ENCODE assay signal across 24 cellular contexts in the genomic region with DNA sequence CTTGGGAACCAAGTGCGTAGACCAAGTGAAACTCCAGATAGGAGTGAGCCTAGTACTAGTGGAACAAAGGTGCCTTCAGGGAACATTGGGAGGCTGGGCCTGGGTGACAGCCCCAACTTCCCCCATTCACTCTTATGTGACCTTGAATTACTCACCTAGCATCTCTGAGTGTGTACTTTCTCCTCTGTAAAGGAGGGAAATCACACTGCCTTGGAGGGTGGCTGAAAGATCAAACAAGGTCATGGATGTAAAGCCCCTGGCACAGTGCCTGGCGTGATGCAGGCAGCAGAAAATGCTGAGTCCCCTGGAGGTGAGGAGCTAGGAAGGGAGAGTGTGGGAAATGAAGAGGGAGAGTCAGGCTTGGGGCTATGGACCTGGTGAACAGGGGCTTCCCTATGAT. TPM values are rescaled to one million over a fixed set of nuclear protein-coding genes. Genes with fewer than 3 reads are reported as not detected.
DNase-seq lines count a peak whose midpoint lies in the region; ATAC-seq and TF ChIP-seq lines count a peak whose summit lies in the region.
"Had no signal": no experiment of that assay in that cellular context is flagged by ENCODE, and none has a peak within 500 bp of the region (broad histone marks: within the 10 kb centered on the region; RNA-seq: fewer than 3 reads in every experiment).

No MANE protein-coding gene starts in this region.

- H3K27ac ChIP-seq in mammary epithelial cell (ENCODE audit: insufficient read depth, low read depth, low read length) (no peak overlapping the region), PC-3 (ENCODE audit: low read length) (no peak overlapping the region)
- H3K27ac ChIP-seq: body of pancreas, ovary, tibial nerve had no signal

- DNase-seq in activated CD8-positive, alpha-beta T cell treated with anti-CD3 and anti-CD28 coated beads, Interleukin-2, amount 10 ng/mL, durations not matched to agents 7 days and 5 days: peak; percentile 10
- no peak for DNase-seq in activated CD8-positive, alpha-beta T cell treated with anti-CD3 and anti-CD28 coated beads for 36 hours
- DNase-seq in mammary epithelial cell (peak; percentile 69), renal cortical epithelial cell (ENCODE audit: low read depth) (peak; percentile 87), ACHN (no peak), PC-3 (no peak), COLO829 (ENCODE audit: low spot score) (no peak)
- DNase-seq: activated naive CD8-positive, alpha-beta T cell treated with anti-CD3 and anti-CD28 coated beads, Interleukin-2, amount 10 ng/mL, durations not matched to agents 7 days and 5 days; cortex of kidney; naive B cell; NCI-H146; NCI-H2227 treated with DMSO at 0.1 percent for 48 hours; OCI-M1; ovary; stimulated activated naive CD4-positive, alpha-beta T cell had no signal

- intact Hi-C loops in activated CD8-positive, alpha-beta T cell treated with anti-CD3 and anti-CD28 coated beads for 36 hours (cut with micrococcal nuclease): no loop called here
- intact Hi-C loops in mammary epithelial cell (cut with micrococcal nuclease): no loop called here
- intact Hi-C loops in PC-3 (cut with micrococcal nuclease): no loop called here

- H3K27me3 Mint-ChIP-seq in activated CD8-positive, alpha-beta T cell treated with anti-CD3 and anti-CD28 coated beads, Interleukin-2, amount 10 ng/mL, durations not matched to agents 7 days and 5 days (ENCODE audit: low read depth): peaks cover 2% of the 10 kb centered on the region
- H3K27me3 Mint-ChIP-seq in activated CD8-positive, alpha-beta T cell treated with anti-CD3 and anti-CD28 coated beads for 36 hours: no peaks in the 10 kb centered on the region

- H3K9ac ChIP-seq in mammary epithelial cell (ENCODE audit: insufficient read depth, low read length) (no peak overlapping the region), PC-3 (ENCODE audit: low read length) (no peak overlapping the region)

- CTCF ChIA-PET in activated CD8-positive, alpha-beta T cell treated with anti-CD3 and anti-CD28 coated beads, Interleukin-2, amount 10 ng/mL, durations not matched to agents 7 days and 5 days (lab: Charles Lee): no interaction called here
- CTCF ChIA-PET in activated CD8-positive, alpha-beta T cell treated with anti-CD3 and anti-CD28 coated beads for 36 hours (lab: Charles Lee): no interaction called here
- CTCF ChIA-PET in mammary epithelial cell (lab: Charles Lee; ENCODE audit: low non-redundant PET) (no interaction called here), PC-3 (lab: Charles Lee) (no interaction called here)

- H3K27ac Mint-ChIP-seq in activated CD8-positive, alpha-beta T cell treated with anti-CD3 and anti-CD28 coated beads, Interleukin-2, amount 10 ng/mL, durations not matched to agents 7 days and 5 days: no peak overlapping the region
- H3K27ac Mint-ChIP-seq in activated CD8-positive, alpha-beta T cell treated with anti-CD3 and anti-CD28 coated beads for 36 hours: no peak overlapping the region
- H3K27ac Mint-ChIP-seq: activated naive CD8-positive, alpha-beta T cell treated with anti-CD3 and anti-CD28 coated beads, Interleukin-2, amount 10 ng/mL, durations not matched to agents 7 days and 5 days; naive B cell had no signal

- H4K20me1 ChIP-seq in mammary epithelial cell (ENCODE audit: insufficient read depth, low read length): no peaks in the 10 kb centered on the region
- H4K20me1 ChIP-seq in PC-3 (ENCODE audit: low read length): no peaks in the 10 kb centered on the region

- H3K9me3 ChIP-seq in mammary epithelial cell (replicated peaks; ENCODE audit: insufficient read depth, low read length): no peaks in the 10 kb centered on the region
- H3K9me3 ChIP-seq in PC-3 (ENCODE audit: low read length): no peaks in the 10 kb centered on the region
- H3K9me3 ChIP-seq: body of pancreas, ovary, tibial nerve had no signal

- H3K4me1 Mint-ChIP-seq in activated CD8-positive, alpha-beta T cell treated with anti-CD3 and anti-CD28 coated beads, Interleukin-2, amount 10 ng/mL, durations not matched to agents 7 days and 5 days (ENCODE audit: low read depth): peaks cover 20% of the 10 kb centered on the region
- peaks cover 3% of the 10 kb centered on the region for H3K4me1 Mint-ChIP-seq in activated CD8-positive, alpha-beta T cell treated with anti-CD3 and anti-CD28 coated beads for 36 hours (ENCODE audit: low read depth)
- H3K4me1 Mint-ChIP-seq: naive B cell had no signal

- H3K9me2 ChIP-seq in PC-3 (replicated peaks; ENCODE audit: low read length): no peaks in the 10 kb centered on the region

- dilution Hi-C loops in mammary epithelial cell (cut with HindIII; ENCODE audit: low sequenced_read_pairs): no loop called here

- in situ Hi-C loops in mammary epithelial cell (cut with MboI; ENCODE audit: low sequenced_read_pairs in 2 of 2): no loop called here
- in situ Hi-C loops in ACHN (cut with HindIII; ENCODE audit: low pct_ligation_motif_present, low pct_unique_long_range_greater_than_20kb, low sequenced_read_pairs): no loop called here

- no TSS peak for BruUV-seq in mammary epithelial cell (replicated peaks; lab: Mats Ljungman, UMichigan)
- BruUV-seq in PC-3 (replicated peaks; lab: Mats Ljungman, UMichigan): no TSS peak

- WGBS in mammary epithelial cell (ENCODE audit: low coverage, missing lambda C conversion rate): 70% methylated on average over 2 of the region's 2 CpGs

- H3K9me3 Mint-ChIP-seq in activated CD8-positive, alpha-beta T cell treated with anti-CD3 and anti-CD28 coated beads, Interleukin-2, amount 10 ng/mL, durations not matched to agents 7 days and 5 days (ENCODE audit: insufficient read depth): no peaks in the 10 kb centered on the region
- H3K9me3 Mint-ChIP-seq in activated CD8-positive, alpha-beta T cell treated with anti-CD3 and anti-CD28 coated beads for 36 hours: no peaks in the 10 kb centered on the region
- H3K9me3 Mint-ChIP-seq: activated naive CD8-positive, alpha-beta T cell treated with anti-CD3 and anti-CD28 coated beads, Interleukin-2, amount 10 ng/mL, durations not matched to agents 7 days and 5 days had no signal

- ATAC-seq in activated CD8-positive, alpha-beta T cell treated with anti-CD3 and anti-CD28 coated beads, Interleukin-2, amount 10 ng/mL, durations not matched to agents 7 days and 5 days: no peak
- ATAC-seq in activated CD8-positive, alpha-beta T cell treated with anti-CD3 and anti-CD28 coated beads for 36 hours: no peak
- ATAC-seq in GM21825 (IDR thresholded peaks at IDR 0.05; ENCODE audit: unreplicated experiment) (peak; percentile 48), PC-3 (no peak)
- ATAC-seq: body of pancreas, sciatic nerve had no signal

- POLR2A ChIA-PET in activated CD8-positive, alpha-beta T cell treated with anti-CD3 and anti-CD28 coated beads, Interleukin-2, amount 10 ng/mL, durations not matched to agents 7 days and 5 days (lab: Charles Lee): no interaction called here
- POLR2A ChIA-PET in activated CD8-positive, alpha-beta T cell treated with anti-CD3 and anti-CD28 coated beads for 36 hours (lab: Charles Lee): no interaction called here
- POLR2A ChIA-PET in PC-3 (lab: Charles Lee; ENCODE audit: unreplicated experiment): no interaction called here

- H3K4me2 ChIP-seq in mammary epithelial cell (ENCODE audit: insufficient read depth, low read depth, low read length): no peak overlapping the region
- no peak overlapping the region for H3K4me2 ChIP-seq in PC-3 (ENCODE audit: low read length)

- H3K79me2 ChIP-seq in mammary epithelial cell (ENCODE audit: insufficient read depth, low read length): no peaks in the 10 kb centered on the region
- no peaks in the 10 kb centered on the region for H3K79me2 ChIP-seq in PC-3 (ENCODE audit: low read length)

- H3K36me3 Mint-ChIP-seq in activated CD8-positive, alpha-beta T cell treated with anti-CD3 and anti-CD28 coated beads, Interleukin-2, amount 10 ng/mL, durations not matched to agents 7 days and 5 days (ENCODE audit: low read depth): no peaks in the 10 kb centered on the region
- H3K36me3 Mint-ChIP-seq in activated CD8-positive, alpha-beta T cell treated with anti-CD3 and anti-CD28 coated beads for 36 hours (ENCODE audit: low read depth): no peaks in the 10 kb centered on the region
- H3K36me3 Mint-ChIP-seq: activated naive CD8-positive, alpha-beta T cell treated with anti-CD3 and anti-CD28 coated beads, Interleukin-2, amount 10 ng/mL, durations not matched to agents 7 days and 5 days; naive B cell had no signal

- no peak overlapping the region for H2AFZ ChIP-seq in mammary epithelial cell (ENCODE audit: low read depth, low read length)
- H2AFZ ChIP-seq in PC-3 (ENCODE audit: low read length): no peak overlapping the region

- peaks cover 18% of the 10 kb centered on the region for H3K4me1 ChIP-seq in mammary epithelial cell (ENCODE audit: insufficient read depth, low read length)
- peaks cover 21% of the 10 kb centered on the region for H3K4me1 ChIP-seq in PC-3 (ENCODE audit: insufficient read depth, low read length)
- H3K4me1 ChIP-seq: body of pancreas, tibial nerve had no signal

- H3K27me3 ChIP-seq in mammary epithelial cell (ENCODE audit: insufficient read depth, low read length): peaks cover 11% of the 10 kb centered on the region
- H3K27me3 ChIP-seq in PC-3 (ENCODE audit: low read length): peaks cover 19% of the 10 kb centered on the region; the same call in 1 of the 2 replicates
- H3K27me3 ChIP-seq: body of pancreas, ovary, tibial nerve had no signal

- no peak overlapping the region for H3K4me3 Mint-ChIP-seq in activated CD8-positive, alpha-beta T cell treated with anti-CD3 and anti-CD28 coated beads, Interleukin-2, amount 10 ng/mL, durations not matched to agents 7 days and 5 days
- no peak overlapping the region for H3K4me3 Mint-ChIP-seq in activated CD8-positive, alpha-beta T cell treated with anti-CD3 and anti-CD28 coated beads for 36 hours
- H3K4me3 Mint-ChIP-seq: activated naive CD8-positive, alpha-beta T cell treated with anti-CD3 and anti-CD28 coated beads, Interleukin-2, amount 10 ng/mL, durations not matched to agents 7 days and 5 days; naive B cell had no signal

- H3K36me3 ChIP-seq in mammary epithelial cell (ENCODE audit: insufficient read depth, low read length) (no peaks in the 10 kb centered on the region), PC-3 (ENCODE audit: low read depth, low read length) (no peaks in the 10 kb centered on the region)
- H3K36me3 ChIP-seq: ovary, tibial nerve had no signal

- no peak for TF ChIP-seq CTCF in activated CD8-positive, alpha-beta T cell treated with anti-CD3 and anti-CD28 coated beads for 36 hours (IDR thresholded peaks at IDR 0.05)
- TF ChIP-seq CTCF in mammary epithelial cell (conservative IDR thresholded peaks at IDR 0.05 in 1 of 2, IDR thresholded peaks at IDR 0.05 in 1 of 2; ENCODE audit: extremely low read depth in 1 of 2, insufficient read depth in 1 of 2, low read depth in 1 of 2, low read length in 2 of 2): no peak
- TF ChIP-seq CTCF in PC-3 (conservative IDR thresholded peaks at IDR 0.05; ENCODE audit: low read depth, low read length): no peak

- H3K4me3 ChIP-seq in mammary epithelial cell (replicated peaks in 1 of 3; ENCODE audit: insufficient read depth in 1 of 3, low read depth in 2 of 3, low read length in 3 of 3) (no peak overlapping the region), PC-3 (ENCODE audit: low read length) (no peak overlapping the region)
- H3K4me3 ChIP-seq: body of pancreas, ovary, tibial nerve had no signal

- H3F3A ChIP-seq in PC-3 (ENCODE audit: low read length, unreplicated experiment): no peaks in the 10 kb centered on the region

RNA-seq across cellular contexts. Expression of a gene that starts 45.9 kb away (rescaled TPM):
- total RNA-seq in activated CD8-positive, alpha-beta T cell treated with anti-CD3 and anti-CD28 coated beads, Interleukin-2, amount 10 ng/mL, durations not matched to agents 7 days and 5 days: not detected
- not detected for total RNA-seq in activated CD8-positive, alpha-beta T cell treated with anti-CD3 and anti-CD28 coated beads for 36 hours
- not detected for total RNA-seq in mammary epithelial cell
- 0.07 TPM for polyA plus RNA-seq in mammary epithelial cell
- not detected for polyA minus RNA-seq in mammary epithelial cell
- total RNA-seq in renal cortical epithelial cell: 0.17 TPM in 1 of 2 replicates, not detected in the other
- total RNA-seq in PC-3 (2014; rRNA removed): not detected in 2 replicates
- total RNA-seq: endothelial cell of umbilical vein; lung microvascular endothelial cell; M059J; T-helper 1 cell treated with Interleukin-12 subunit alpha and Interleukin-12 subunit beta and Interleukin-4 antibody, amounts not matched to agents 30 ng/mL and 1 ng/mL, for 36 hours had no signal
- polyA plus RNA-seq: BJ, endothelial cell of umbilical vein had no signal

Comparison
In these comparisons a context has a peak if more than half of its experiments do, and no peak if none do; other contexts are left out.
1. DNase-seq: peak in activated CD8-positive, alpha-beta T cell treated with anti-CD3 and anti-CD28 coated beads, Interleukin-2, amount 10 ng/mL, durations not matched to agents 7 days and 5 days (single experiment), mammary epithelial cell (single experiment) and renal cortical epithelial cell (single experiment); none in activated CD8-positive, alpha-beta T cell treated with anti-CD3 and anti-CD28 coated beads for 36 hours (single experiment), ACHN (single experiment), PC-3 (single experiment) and COLO829 (single experiment).